Comparison of ENCODE assay signal across 9 cellular contexts in genomic region chr4:88018471-88018870, GRCh38. TPM values are rescaled to one million over a fixed set of nuclear protein-coding genes. Genes with fewer than 3 reads are reported as not detected.
A peak's percentile ranks its signal among the peaks of the same experiment; 100 is the strongest.
DNase-seq lines count a peak whose midpoint lies in the region; ATAC-seq, FAIRE-seq and TF ChIP-seq lines count a peak whose summit lies in the region.
"Had no signal": no experiment of that assay in that cellular context is flagged by ENCODE, and none has a peak within 500 bp of the region (broad histone marks: within the 10 kb centered on the region; RNA-seq: fewer than 3 reads in every experiment).

No MANE protein-coding gene starts in this region.

- WGBS in H9 (ENCODE audit: extremely low coverage, insufficient read length, low lambda C conversion rate): no CpG with 5 or more reads among the region's 5 CpGs

- POLR2A ChIA-PET in T-cell (lab: Charles Lee): no interaction called here

- H3K4me3 Mint-ChIP-seq in H9 (no peak overlapping the region), T-cell (no peak overlapping the region)

- no peak for DNase-seq in H9
- peak; percentile 91 for DNase-seq in astrocyte of the hippocampus (ENCODE audit: low read depth, low spot score)
- DNase-seq in left ventricle myocardium inferior: no peak
- no peak for DNase-seq in COLO668 (lab: John Stamatoyannopoulos, UW; ENCODE audit: unreplicated experiment)
- no peak for DNase-seq in T-cell
- DNase-seq in NCI-H1930 (lab: John Stamatoyannopoulos, UW): no peak
- DNase-seq in frontal cortex (ENCODE audit: low spot score in 2 of 2): no peak
- DNase-seq: cerebellar nuclear complex had no signal

- no peak for FAIRE-seq in frontal cortex (lab: Jason Lieb, UNC)

- H3K9me3 ChIP-seq in H9 (ENCODE audit: control insufficient read depth, low read depth, low read length) (no peaks in the 10 kb centered on the region), left ventricle myocardium inferior (replicated peaks) (no peaks in the 10 kb centered on the region), skeletal muscle tissue (ENCODE audit: control insufficient read depth in 3 of 3, low read length in 3 of 3) (no peaks in the 10 kb centered on the region)

- H3K4ac ChIP-seq in H9 (ENCODE audit: low read depth, low read length): no peak overlapping the region

- H3K4me3 ChIP-seq in left ventricle myocardium inferior: no peak overlapping the region
- H3K4me3 ChIP-seq in skeletal muscle tissue (ENCODE audit: low read length in 3 of 3): peak overlapping the region in 2 of 3 donors; percentile 12 to 49

- TF ChIP-seq CTCF in H9 (conservative IDR thresholded peaks at IDR 0.05) (no peak), left ventricle myocardium inferior (IDR thresholded peaks at IDR 0.05; ENCODE audit: borderline replicate concordance) (no peak)

- H2AK5ac ChIP-seq in H9 (ENCODE audit: insufficient read length, low read length): no peak overlapping the region

- H4K20me1 ChIP-seq in H9 (ENCODE audit: control insufficient read depth, insufficient read depth, insufficient read length): no peaks in the 10 kb centered on the region

- H3K14ac ChIP-seq in H9 (ENCODE audit: insufficient read depth, low read length): no peak overlapping the region

- H2AFZ ChIP-seq in H9 (ENCODE audit: low read length): no peak overlapping the region

- no peak overlapping the region for H3K56ac ChIP-seq in H9 (ENCODE audit: insufficient read length, low read depth, low read length)

- H2BK5ac ChIP-seq in H9 (ENCODE audit: insufficient read length, low read length): no peak overlapping the region

- peaks cover 6% of the 10 kb centered on the region for H3K79me1 ChIP-seq in H9 (ENCODE audit: insufficient read depth, low read depth, low read length, poor library complexity, severe bottlenecking)

- no peaks in the 10 kb centered on the region for H3K23me2 ChIP-seq in H9 (ENCODE audit: insufficient read length, low read depth, low read length, poor library complexity, severe bottlenecking)

- H2BK12ac ChIP-seq in H9 (ENCODE audit: insufficient read length, low read depth, low read length): no peak overlapping the region

- no peaks in the 10 kb centered on the region for H3K27me3 Mint-ChIP-seq in H9 (ENCODE audit: low read depth)
- H3K27me3 Mint-ChIP-seq in T-cell: no peaks in the 10 kb centered on the region

- peak overlapping the region in 1 of 3 experiments; percentile 27; a peak in 1 of 7 replicates for H3K27ac Mint-ChIP-seq in H9
- H3K27ac Mint-ChIP-seq in T-cell: no peak overlapping the region

- H3K23ac ChIP-seq in H9 (ENCODE audit: insufficient read length, low read depth, low read length): no peak overlapping the region

- H2BK15ac ChIP-seq in H9 (ENCODE audit: low read depth, low read length): no peak overlapping the region

- peak overlapping the region; percentile 60 for H2BK20ac ChIP-seq in H9 (ENCODE audit: low read depth, low read length, poor library complexity, severe bottlenecking)

- H3K27me3 ChIP-seq in H9 (ENCODE audit: insufficient read depth, low read length): no peaks in the 10 kb centered on the region
- H3K27me3 ChIP-seq in left ventricle myocardium inferior (ENCODE audit: low read depth): no peaks in the 10 kb centered on the region
- H3K27me3 ChIP-seq in skeletal muscle tissue (ENCODE audit: control insufficient read depth in 3 of 3, insufficient read depth in 3 of 3, low read length in 3 of 3): no peaks in the 10 kb centered on the region

- H3K79me2 ChIP-seq in H9 (ENCODE audit: insufficient read depth, low read length): peaks cover 17% of the 10 kb centered on the region; the same call in 1 of the 2 replicates

- peaks cover 23% of the 10 kb centered on the region for H3K36me3 ChIP-seq in left ventricle myocardium inferior
- H3K36me3 ChIP-seq in skeletal muscle tissue (ENCODE audit: control insufficient read depth in 3 of 3, insufficient read depth in 3 of 3, low read length in 3 of 3): peaks cover 0 to 6% (median 5%) of the 10 kb centered on the region in 3 donors

- intact Hi-C loops in left ventricle myocardium inferior (cut with micrococcal nuclease): no loop called here

- H3K9ac ChIP-seq in H9 (ENCODE audit: extremely low read depth, insufficient read length, low read length) (no peak overlapping the region), skeletal muscle tissue (ENCODE audit: low read depth in 1 of 3, low read length in 3 of 3) (peak overlapping the region in 1 of 3 donors; percentile 40)

- H3K36me3 Mint-ChIP-seq in H9 (ENCODE audit: insufficient read depth in 1 of 3, low read depth in 3 of 3): peaks cover 21 to 44% (median 34%) of the 10 kb centered on the region in 3 experiments
- peaks cover 13% of the 10 kb centered on the region for H3K36me3 Mint-ChIP-seq in T-cell

- CTCF ChIA-PET in T-cell (lab: Charles Lee): no interaction called here

- H4K5ac ChIP-seq in H9 (ENCODE audit: insufficient read length, low read depth, low read length): no peak overlapping the region

- no peak overlapping the region for H2BK120ac ChIP-seq in H9 (ENCODE audit: low read depth, low read length, poor library complexity, severe bottlenecking)

- H3K4me1 Mint-ChIP-seq in H9 (peaks cover 23 to 27% of the 10 kb centered on the region in 2 experiments), T-cell (peaks cover 0 to 13% (median 0%) of the 10 kb centered on the region in 3 donors)

- 0 out of 5 replicates have a peak, but pooled peaks cover 0 to 2% of the 10 kb centered on the region in 2 experiments for H3K9me3 Mint-ChIP-seq in H9
- H3K9me3 Mint-ChIP-seq in T-cell: no peaks in the 10 kb centered on the region

- no peak overlapping the region for H4K8ac ChIP-seq in H9 (replicated peaks; ENCODE audit: insufficient read length, low read depth, low read length)

- no peak overlapping the region for H3K18ac ChIP-seq in H9 (ENCODE audit: insufficient read length, low read depth, low read length)

- no peak overlapping the region for H3K4me2 ChIP-seq in H9 (ENCODE audit: insufficient read depth, insufficient read length, low read length)

- no peak overlapping the region for H4K91ac ChIP-seq in H9 (ENCODE audit: insufficient read length, low read depth, low read length)

- H3K4me1 ChIP-seq in H9 (ENCODE audit: insufficient read depth, low read length): no peaks in the 10 kb centered on the region
- H3K4me1 ChIP-seq in left ventricle myocardium inferior: peaks cover 51% of the 10 kb centered on the region
- peaks cover 6 to 11% (median 7%) of the 10 kb centered on the region in 3 donors for H3K4me1 ChIP-seq in skeletal muscle tissue (ENCODE audit: control insufficient read depth in 3 of 3, insufficient read depth in 3 of 3, low read length in 3 of 3)

- H3T11ph ChIP-seq in H9 (ENCODE audit: low read length): no peak overlapping the region

- H3K27ac ChIP-seq in H9 (ENCODE audit: insufficient read length, low read depth, low read length): no peak overlapping the region
- peak overlapping the region; percentile 86 for H3K27ac ChIP-seq in left ventricle myocardium inferior (replicated peaks)
- H3K27ac ChIP-seq in skeletal muscle tissue (ENCODE audit: low read depth, low read length): peak overlapping the region; percentile 77

- no peak for ATAC-seq in T-cell (replicated peaks in 1 of 4)

RNA-seq across cellular contexts. Expression of gene PKD2, which starts 11.0 kb away (rescaled TPM):
- total RNA-seq in H9 (2021) (35.7 and 38.4 TPM in 2 replicates), left ventricle myocardium inferior (11.7 TPM), skeletal muscle tissue (36.0 TPM), T-cell (10 to 100 TPM in 1 of 5 donors, 1 to 10 TPM in 4; 6.8 to 17.4 (median 7.5) TPM), frontal cortex (58.3 TPM)

RNA-seq across cellular contexts. Expression of gene SPP1, which starts 43.0 kb away (rescaled TPM):
- total RNA-seq in H9 (2021) (13.2 and 15.5 TPM in 2 replicates), left ventricle myocardium inferior (3.7 TPM), skeletal muscle tissue (156 TPM), T-cell (1 to 10 TPM in 1 of 5 donors, under 1 TPM in 2, not detected in 2; 0.69 to 1.1 (median 0.89) TPM), frontal cortex (160 TPM)
